In the genomic region with DNA sequence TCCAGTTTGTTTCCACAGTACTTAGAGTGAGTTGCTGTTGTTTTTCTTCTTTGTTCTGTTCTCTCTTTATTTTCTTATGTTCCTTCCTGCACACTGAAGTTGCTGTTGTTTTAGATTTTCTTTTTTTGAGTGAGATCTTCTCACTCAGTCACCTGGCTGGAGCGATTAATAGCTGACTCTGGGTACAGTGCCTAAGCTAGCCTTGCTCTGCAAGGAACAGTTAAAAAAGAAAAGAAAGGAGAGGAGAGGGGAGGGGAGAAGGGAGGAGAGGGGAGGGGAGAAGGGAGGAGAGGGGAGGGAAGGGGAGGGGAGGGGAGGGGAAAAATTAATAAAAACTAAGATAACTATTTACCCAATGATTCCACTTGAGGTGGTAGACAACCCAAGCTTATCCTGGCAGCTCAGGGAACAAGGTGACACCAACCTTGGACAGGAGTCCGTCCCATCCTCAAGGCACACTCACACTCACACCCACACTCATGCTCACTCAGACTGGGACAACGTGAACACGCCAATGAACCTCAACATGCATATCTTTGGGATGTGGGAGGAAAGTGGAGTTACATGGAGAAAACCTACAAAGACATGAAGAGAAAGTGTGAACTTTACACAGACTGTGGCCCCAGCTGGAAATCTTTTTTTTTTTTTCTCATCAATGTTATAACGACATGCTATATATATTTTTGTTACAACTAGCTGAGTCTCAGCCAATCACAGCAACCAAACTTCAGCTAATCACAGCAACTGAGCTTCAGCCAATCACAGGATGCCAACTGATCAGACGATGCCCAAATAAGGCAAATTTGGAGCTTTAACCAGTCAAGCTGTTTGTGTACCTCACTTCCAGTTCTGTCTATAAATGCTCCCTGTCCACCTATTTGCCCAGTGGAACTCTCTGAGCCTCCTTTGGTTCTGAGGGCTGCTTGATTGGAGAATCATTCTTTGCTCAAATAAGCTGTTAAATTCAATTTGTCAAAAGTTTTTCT, we compare ENCODE assay signal across 1 cellular context.
TF ChIP-seq lines count a peak whose summit lies in the region.

No MANE protein-coding gene starts in this region.

TF ChIP-seq in WTC11, 78 proteins besides CTCF, POLR2A, EP300 and RAD21 (continued from another document):
- TF ChIP-seq, protein P1, sequence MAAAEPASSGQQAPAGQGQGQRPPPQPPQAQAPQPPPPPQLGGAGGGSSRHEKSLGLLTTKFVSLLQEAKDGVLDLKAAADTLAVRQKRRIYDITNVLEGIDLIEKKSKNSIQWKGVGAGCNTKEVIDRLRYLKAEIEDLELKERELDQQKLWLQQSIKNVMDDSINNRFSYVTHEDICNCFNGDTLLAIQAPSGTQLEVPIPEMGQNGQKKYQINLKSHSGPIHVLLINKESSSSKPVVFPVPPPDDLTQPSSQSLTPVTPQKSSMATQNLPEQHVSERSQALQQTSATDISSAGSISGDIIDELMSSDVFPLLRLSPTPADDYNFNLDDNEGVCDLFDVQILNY (CRISPR knock-in tag; IDR thresholded peaks at IDR 0.05): no peak
- TF ChIP-seq, protein P2, sequence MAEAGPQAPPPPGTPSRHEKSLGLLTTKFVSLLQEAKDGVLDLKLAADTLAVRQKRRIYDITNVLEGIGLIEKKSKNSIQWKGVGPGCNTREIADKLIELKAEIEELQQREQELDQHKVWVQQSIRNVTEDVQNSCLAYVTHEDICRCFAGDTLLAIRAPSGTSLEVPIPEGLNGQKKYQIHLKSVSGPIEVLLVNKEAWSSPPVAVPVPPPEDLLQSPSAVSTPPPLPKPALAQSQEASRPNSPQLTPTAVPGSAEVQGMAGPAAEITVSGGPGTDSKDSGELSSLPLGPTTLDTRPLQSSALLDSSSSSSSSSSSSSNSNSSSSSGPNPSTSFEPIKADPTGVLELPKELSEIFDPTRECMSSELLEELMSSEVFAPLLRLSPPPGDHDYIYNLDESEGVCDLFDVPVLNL (CRISPR knock-in tag; IDR thresholded peaks at IDR 0.05; ENCODE audit: borderline replicate concordance, low read depth): no peak
- TF ChIP-seq NR3C1 (CRISPR knock-in tag; conservative IDR thresholded peaks at IDR 0.05; ENCODE audit: low read depth): no peak
- no peak for TF ChIP-seq ZNF219 (CRISPR knock-in tag; IDR thresholded peaks at IDR 0.05; ENCODE audit: borderline replicate concordance)
- TF ChIP-seq, protein P3, sequence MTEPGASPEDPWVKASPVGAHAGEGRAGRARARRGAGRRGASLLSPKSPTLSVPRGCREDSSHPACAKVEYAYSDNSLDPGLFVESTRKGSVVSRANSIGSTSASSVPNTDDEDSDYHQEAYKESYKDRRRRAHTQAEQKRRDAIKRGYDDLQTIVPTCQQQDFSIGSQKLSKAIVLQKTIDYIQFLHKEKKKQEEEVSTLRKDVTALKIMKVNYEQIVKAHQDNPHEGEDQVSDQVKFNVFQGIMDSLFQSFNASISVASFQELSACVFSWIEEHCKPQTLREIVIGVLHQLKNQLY (CRISPR knock-in tag; IDR thresholded peaks at IDR 0.05): no peak
- TF ChIP-seq ATF1 (CRISPR knock-in tag; IDR thresholded peaks at IDR 0.05): no peak
- TF ChIP-seq, protein P4, sequence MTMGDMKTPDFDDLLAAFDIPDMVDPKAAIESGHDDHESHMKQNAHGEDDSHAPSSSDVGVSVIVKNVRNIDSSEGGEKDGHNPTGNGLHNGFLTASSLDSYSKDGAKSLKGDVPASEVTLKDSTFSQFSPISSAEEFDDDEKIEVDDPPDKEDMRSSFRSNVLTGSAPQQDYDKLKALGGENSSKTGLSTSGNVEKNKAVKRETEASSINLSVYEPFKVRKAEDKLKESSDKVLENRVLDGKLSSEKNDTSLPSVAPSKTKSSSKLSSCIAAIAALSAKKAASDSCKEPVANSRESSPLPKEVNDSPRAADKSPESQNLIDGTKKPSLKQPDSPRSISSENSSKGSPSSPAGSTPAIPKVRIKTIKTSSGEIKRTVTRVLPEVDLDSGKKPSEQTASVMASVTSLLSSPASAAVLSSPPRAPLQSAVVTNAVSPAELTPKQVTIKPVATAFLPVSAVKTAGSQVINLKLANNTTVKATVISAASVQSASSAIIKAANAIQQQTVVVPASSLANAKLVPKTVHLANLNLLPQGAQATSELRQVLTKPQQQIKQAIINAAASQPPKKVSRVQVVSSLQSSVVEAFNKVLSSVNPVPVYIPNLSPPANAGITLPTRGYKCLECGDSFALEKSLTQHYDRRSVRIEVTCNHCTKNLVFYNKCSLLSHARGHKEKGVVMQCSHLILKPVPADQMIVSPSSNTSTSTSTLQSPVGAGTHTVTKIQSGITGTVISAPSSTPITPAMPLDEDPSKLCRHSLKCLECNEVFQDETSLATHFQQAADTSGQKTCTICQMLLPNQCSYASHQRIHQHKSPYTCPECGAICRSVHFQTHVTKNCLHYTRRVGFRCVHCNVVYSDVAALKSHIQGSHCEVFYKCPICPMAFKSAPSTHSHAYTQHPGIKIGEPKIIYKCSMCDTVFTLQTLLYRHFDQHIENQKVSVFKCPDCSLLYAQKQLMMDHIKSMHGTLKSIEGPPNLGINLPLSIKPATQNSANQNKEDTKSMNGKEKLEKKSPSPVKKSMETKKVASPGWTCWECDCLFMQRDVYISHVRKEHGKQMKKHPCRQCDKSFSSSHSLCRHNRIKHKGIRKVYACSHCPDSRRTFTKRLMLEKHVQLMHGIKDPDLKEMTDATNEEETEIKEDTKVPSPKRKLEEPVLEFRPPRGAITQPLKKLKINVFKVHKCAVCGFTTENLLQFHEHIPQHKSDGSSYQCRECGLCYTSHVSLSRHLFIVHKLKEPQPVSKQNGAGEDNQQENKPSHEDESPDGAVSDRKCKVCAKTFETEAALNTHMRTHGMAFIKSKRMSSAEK (CRISPR knock-in tag; IDR thresholded peaks at IDR 0.05; ENCODE audit: borderline replicate concordance): no peak
- TF ChIP-seq SMAD3 (CRISPR knock-in tag; IDR thresholded peaks at IDR 0.05; ENCODE audit: borderline replicate concordance): no peak
- TF ChIP-seq, protein P5, sequence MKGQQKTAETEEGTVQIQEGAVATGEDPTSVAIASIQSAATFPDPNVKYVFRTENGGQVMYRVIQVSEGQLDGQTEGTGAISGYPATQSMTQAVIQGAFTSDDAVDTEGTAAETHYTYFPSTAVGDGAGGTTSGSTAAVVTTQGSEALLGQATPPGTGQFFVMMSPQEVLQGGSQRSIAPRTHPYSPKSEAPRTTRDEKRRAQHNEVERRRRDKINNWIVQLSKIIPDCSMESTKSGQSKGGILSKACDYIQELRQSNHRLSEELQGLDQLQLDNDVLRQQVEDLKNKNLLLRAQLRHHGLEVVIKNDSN (CRISPR knock-in tag; IDR thresholded peaks at IDR 0.05): no peak
- no peak for TF ChIP-seq ZNF671 (CRISPR knock-in tag; IDR thresholded peaks at IDR 0.05)
- no peak for TF ChIP-seq ZNF423 (CRISPR knock-in tag; IDR thresholded peaks at IDR 0.05)
- no peak for TF ChIP-seq CREB1 (CRISPR knock-in tag; IDR thresholded peaks at IDR 0.05)
- TF ChIP-seq, protein P6, sequence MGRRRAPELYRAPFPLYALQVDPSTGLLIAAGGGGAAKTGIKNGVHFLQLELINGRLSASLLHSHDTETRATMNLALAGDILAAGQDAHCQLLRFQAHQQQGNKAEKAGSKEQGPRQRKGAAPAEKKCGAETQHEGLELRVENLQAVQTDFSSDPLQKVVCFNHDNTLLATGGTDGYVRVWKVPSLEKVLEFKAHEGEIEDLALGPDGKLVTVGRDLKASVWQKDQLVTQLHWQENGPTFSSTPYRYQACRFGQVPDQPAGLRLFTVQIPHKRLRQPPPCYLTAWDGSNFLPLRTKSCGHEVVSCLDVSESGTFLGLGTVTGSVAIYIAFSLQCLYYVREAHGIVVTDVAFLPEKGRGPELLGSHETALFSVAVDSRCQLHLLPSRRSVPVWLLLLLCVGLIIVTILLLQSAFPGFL (CRISPR knock-in tag; IDR thresholded peaks at IDR 0.05; ENCODE audit: borderline replicate concordance): no peak
TF ChIP-seq in WTC11: peak in this region for 0.
